ENCODE assay signal across 23 cellular contexts in the genomic region with DNA sequence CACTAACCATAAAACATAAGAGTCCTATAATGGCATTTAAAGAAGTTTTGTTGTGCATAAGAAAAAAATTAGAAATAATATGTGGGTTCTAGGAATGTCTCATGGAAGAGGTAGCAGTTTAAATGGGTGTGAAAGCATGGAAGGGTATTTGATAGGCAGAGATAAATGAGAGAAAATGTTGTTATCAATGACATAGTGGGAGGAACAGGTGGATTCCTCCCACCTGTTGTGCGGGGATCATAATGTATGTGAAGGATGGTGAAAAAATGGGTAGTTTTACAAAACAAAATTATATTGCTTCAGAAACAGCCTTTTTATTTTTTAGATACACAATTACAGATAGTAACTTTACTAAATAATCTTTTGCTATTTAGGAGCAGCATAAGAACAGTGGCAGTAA.
"Had no signal": no experiment of that assay in that cellular context is flagged by ENCODE, and none has a peak within 500 bp of the region (broad histone marks: within the 10 kb centered on the region; RNA-seq: fewer than 3 reads in every experiment).

No MANE protein-coding gene starts in this region.

- H3K4me3 ChIP-seq: colonic mucosa, coronary artery, dorsolateral prefrontal cortex, esophagus muscularis mucosa, esophagus squamous epithelium, gastrocnemius medialis, gastroesophageal sphincter, heart left ventricle, heart right ventricle had no signal

- H3K27ac ChIP-seq: colonic mucosa, coronary artery, dorsolateral prefrontal cortex, epithelial cell of prostate, esophagus muscularis mucosa, esophagus squamous epithelium, foreskin keratinocyte, gastrocnemius medialis, gastroesophageal sphincter, heart left ventricle, heart right ventricle had no signal

- DNase-seq: colonic mucosa; cortex of kidney; dermis blood vessel endothelial cell; dorsolateral prefrontal cortex; effector CD4-positive, alpha-beta T cell; effector CD8-positive, alpha-beta T cell; effector memory CD4-positive, alpha-beta T cell; effector memory CD8-positive, alpha-beta T cell; endodermal cell; erythroblast; esophagus squamous epithelium; foreskin fibroblast; foreskin keratinocyte; foreskin melanocyte; gastrocnemius medialis; glutamatergic neuron; head of caudate nucleus; heart left ventricle; heart right ventricle had no signal

- H3K36me3 ChIP-seq: colonic mucosa, esophagus muscularis mucosa, esophagus squamous epithelium, gastrocnemius medialis, gastroesophageal sphincter, heart left ventricle, heart right ventricle had no signal

- H3K9me3 ChIP-seq: colonic mucosa, esophagus muscularis mucosa, esophagus squamous epithelium, gastrocnemius medialis, gastroesophageal sphincter, heart left ventricle, heart right ventricle had no signal

- H3K4me1 ChIP-seq: colonic mucosa, esophagus squamous epithelium, foreskin keratinocyte, gastrocnemius medialis, heart left ventricle, heart right ventricle had no signal
